8 cellular contexts compared by ENCODE assay signal in the genomic region with DNA sequence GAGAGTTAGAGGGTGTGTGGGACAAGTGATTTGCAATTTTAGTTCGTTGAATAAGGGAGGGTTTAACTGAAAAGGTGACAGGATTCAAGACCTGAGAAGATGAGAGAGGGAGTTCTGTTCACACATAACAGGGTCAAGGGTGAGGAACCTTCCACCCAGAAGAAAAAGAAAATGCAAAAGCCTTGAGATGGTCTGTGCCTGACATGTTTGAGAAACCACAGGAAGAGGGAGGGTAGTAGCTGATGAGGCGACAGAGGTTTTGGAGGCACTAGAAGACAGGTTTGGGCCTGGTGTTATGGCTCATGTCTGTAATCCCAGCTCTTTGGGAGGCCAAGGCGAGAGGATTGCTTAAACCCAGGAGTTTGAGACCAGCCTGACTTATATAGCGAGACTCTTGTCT. TPM values are rescaled to one million over a fixed set of nuclear protein-coding genes. Genes with fewer than 3 reads are reported as not detected.
DNase-seq lines count a peak whose midpoint lies in the region; ATAC-seq and TF ChIP-seq lines count a peak whose summit lies in the region.

No MANE protein-coding gene starts in this region.

- ATAC-seq in HG02763 (IDR thresholded peaks at IDR 0.05; ENCODE audit: unreplicated experiment) (no peak), GM18861 (IDR thresholded peaks at IDR 0.05; ENCODE audit: unreplicated experiment) (no peak)

- H3K27ac ChIP-seq in coronary artery (peak overlapping the region; percentile 10 to 90), trophoblast cell (ENCODE audit: low read depth, low read length) (no peak overlapping the region), substantia nigra (ENCODE audit: low read depth, low read length, poor library complexity, severe bottlenecking) (no peak overlapping the region)

- H3K4ac ChIP-seq in trophoblast cell (ENCODE audit: low read depth, low read length) = no peak overlapping the region

- H2AK5ac ChIP-seq in trophoblast cell (ENCODE audit: low read length) = no peak overlapping the region

- H4K91ac ChIP-seq in trophoblast cell (ENCODE audit: low read depth, low read length) = no peak overlapping the region

- H4K12ac ChIP-seq in trophoblast cell (ENCODE audit: low read depth, low read length) = no peak overlapping the region

- no peaks in the 10 kb centered on the region for H3K9me3 ChIP-seq in trophoblast cell (ENCODE audit: insufficient read depth, low read depth, low read length)

- H3K14ac ChIP-seq in trophoblast cell (ENCODE audit: low read length) = no peak overlapping the region

- no peaks in the 10 kb centered on the region for H3K27me3 ChIP-seq in trophoblast cell (ENCODE audit: insufficient read depth, low read length)

- WGBS in trophoblast cell (ENCODE audit: extremely low coverage, insufficient coverage, insufficient read length) = 100% methylated on average over 1 of the region's 4 CpGs

- no peaks in the 10 kb centered on the region for H3K36me3 ChIP-seq in trophoblast cell (ENCODE audit: control insufficient read depth in 1 of 2, insufficient read depth in 2 of 2, low read length in 2 of 2)

- H3K79me1 ChIP-seq in trophoblast cell (ENCODE audit: low read length) = peaks cover 3% of the 10 kb centered on the region

- peaks cover 3% of the 10 kb centered on the region for H3K79me2 ChIP-seq in trophoblast cell (ENCODE audit: control insufficient read depth, insufficient read depth, low read length, poor library complexity)

- no peak overlapping the region for H3K18ac ChIP-seq in trophoblast cell (ENCODE audit: low read length)

- peak overlapping the region; percentile 73 for H3K4me2 ChIP-seq in trophoblast cell (ENCODE audit: low read length)

- H3K4me1 ChIP-seq in trophoblast cell (ENCODE audit: control insufficient read depth in 1 of 2, insufficient read depth in 2 of 2, low read length in 2 of 2) = peaks cover 2 to 17% of the 10 kb centered on the region in 2 experiments

- no peak overlapping the region for H2AFZ ChIP-seq in trophoblast cell (ENCODE audit: insufficient read depth, low read length, poor library complexity)

- no peak for TF ChIP-seq CTCF in GM10266 (IDR thresholded peaks at IDR 0.05; ENCODE audit: control insufficient read depth, insufficient read depth, low read depth, missing control alignments)
- TF ChIP-seq CTCF in coronary artery (IDR thresholded peaks at IDR 0.05) = no peak

- H2BK12ac ChIP-seq in trophoblast cell (ENCODE audit: low read length) = no peak overlapping the region

- peak; percentile 19 for DNase-seq in GM10266 (ENCODE audit: extremely low spot score)
- DNase-seq in OCI-M1 (lab: John Stamatoyannopoulos, UW) = peak; percentile 15
- DNase-seq in coronary artery (ENCODE audit: low spot score) = no peak
- no peak for DNase-seq in trophoblast cell
- DNase-seq in NCI-H1092 treated with DMSO at 0.1 percent for 48 hours (lab: John Stamatoyannopoulos, UW) = no peak
- no peak for DNase-seq in substantia nigra (lab: John Stamatoyannopoulos, UW)

- H2BK120ac ChIP-seq in trophoblast cell (ENCODE audit: insufficient read depth, low read length, poor library complexity) = no peak overlapping the region

- peak overlapping the region; percentile 97 for H3K4me3 ChIP-seq in coronary artery
- H3K4me3 ChIP-seq in trophoblast cell (ENCODE audit: low read depth, low read length) = no peak overlapping the region

- H4K8ac ChIP-seq in trophoblast cell (ENCODE audit: low read depth, low read length) = peak overlapping the region; percentile 6

- H3K23ac ChIP-seq in trophoblast cell (ENCODE audit: low read length) = no peak overlapping the region

- no peak overlapping the region for H3K9ac ChIP-seq in trophoblast cell (ENCODE audit: low read length)

- H2BK5ac ChIP-seq in trophoblast cell (ENCODE audit: low read depth, low read length, poor library complexity) = no peak overlapping the region

RNA-seq across cellular contexts. Expression of gene SLC25A20, which starts 0.6 kb away (rescaled TPM):
- 5.4 and 6.0 TPM in 2 replicates for polyA plus RNA-seq in trophoblast cell (2013)

RNA-seq across cellular contexts. Expression of gene ARIH2, which starts 19.3 kb away (rescaled TPM):
- 50.1 and 52.1 TPM in 2 replicates for polyA plus RNA-seq in trophoblast cell (2013)

RNA-seq across cellular contexts. Expression of gene PRKAR2A, which starts 51.6 kb away (rescaled TPM):
- 26.0 and 26.3 TPM in 2 replicates for polyA plus RNA-seq in trophoblast cell (2013)

Comparison
In these comparisons a context has a peak if more than half of its experiments do, and no peak if none do; other contexts are left out.
1. DNase-seq: peak in GM10266 (single experiment) and OCI-M1 (single experiment); none in coronary artery (single experiment), trophoblast cell (0 of 2), NCI-H1092 treated with DMSO at 0.1 percent for 48 hours (single experiment) and substantia nigra (0 of 49).
2. H3K27ac ChIP-seq: peak in coronary artery (2 of 2); none in trophoblast cell (single experiment) and substantia nigra (single experiment).